ENCODE assay signal across 17 cellular contexts in genomic region chr7:104950754-104951153, GRCh38.
DNase-seq lines count a peak whose midpoint lies in the region; ATAC-seq and TF ChIP-seq lines count a peak whose summit lies in the region.
"Had no signal": no experiment of that assay in that cellular context is flagged by ENCODE, and none has a peak within 500 bp of the region (broad histone marks: within the 10 kb centered on the region; RNA-seq: fewer than 3 reads in every experiment).

No MANE protein-coding gene starts in this region.

- intact Hi-C loops in activated T-helper 2 cell treated with anti-CD3 and anti-CD28 coated beads, Interferon-gamma antibody, Interleukin-2, Interleukin-4, amounts not matched to agents 10 μg/mL and 5 μg/mL and 100 μg/mL, durations not matched to agents 14 hours and 24 hours and 36 hours (cut with micrococcal nuclease): no loop called here
- intact Hi-C loops in Right ventricle myocardium superior (cut with DNase I) (no loop called here), sigmoid colon (cut with DNase I) (no loop called here)

- H3K27ac Mint-ChIP-seq in activated T-helper 2 cell treated with anti-CD3 and anti-CD28 coated beads, Interferon-gamma antibody, Interleukin-2, Interleukin-4, amounts not matched to agents 10 μg/mL and 5 μg/mL and 100 μg/mL, durations not matched to agents 14 hours and 24 hours and 36 hours: peak overlapping the region; percentile 61
- H3K27ac Mint-ChIP-seq: activated naive CD4-positive, alpha-beta T cell treated with anti-CD3 and anti-CD28 coated beads, Interleukin-2, amount 50 U/mL, for 24 hours had no signal

- H3K27ac ChIP-seq in sigmoid colon: peak overlapping the region; percentile 14 to 54 (median 46)
- H3K27ac ChIP-seq: right lobe of liver had no signal

- WGBS in sigmoid colon, 2 donors: 43 to 58% methylated on average over 2 of the region's 2 CpGs

- no peaks in the 10 kb centered on the region for H3K9me3 Mint-ChIP-seq in activated T-helper 2 cell treated with anti-CD3 and anti-CD28 coated beads, Interferon-gamma antibody, Interleukin-2, Interleukin-4, amounts not matched to agents 10 μg/mL and 5 μg/mL and 100 μg/mL, durations not matched to agents 14 hours and 24 hours and 36 hours
- H3K9me3 Mint-ChIP-seq: activated naive CD4-positive, alpha-beta T cell treated with anti-CD3 and anti-CD28 coated beads, Interleukin-2, amount 50 U/mL, for 24 hours; central memory CD8-positive, alpha-beta T cell; stimulated activated naive B cell treated with anti-CD40 and anti-IgM and Interleukin-4, amounts not matched to agents 10 μg/mL and 1 μg/mL and 100 μg/mL, for 72 hours had no signal

- no peaks in the 10 kb centered on the region for H3K36me3 ChIP-seq in sigmoid colon
- H3K36me3 ChIP-seq: HAP-1, right lobe of liver had no signal

- ATAC-seq in Right ventricle myocardium superior (ENCODE audit: poor library complexity) (peak; percentile 61), GM21528 (IDR thresholded peaks at IDR 0.05; ENCODE audit: low FRiP score, unreplicated experiment) (no peak), GM19023 (IDR thresholded peaks at IDR 0.05; ENCODE audit: unreplicated experiment) (no peak)
- ATAC-seq: right lobe of liver; stimulated activated naive B cell treated with anti-CD40 and anti-IgM and Interleukin-4, amounts not matched to agents 10 μg/mL and 1 μg/mL and 100 μg/mL, for 72 hours had no signal

- DNase-seq in AG20443 (ENCODE audit: low spot score): peak; percentile 34
- DNase-seq in activated T-helper 2 cell treated with anti-CD3 and anti-CD28 coated beads, Interferon-gamma antibody, Interleukin-2, Interleukin-4, amounts not matched to agents 10 μg/mL and 5 μg/mL and 100 μg/mL, durations not matched to agents 14 hours and 24 hours and 36 hours (ENCODE audit: low spot score): no peak
- DNase-seq in Right ventricle myocardium superior: no peak
- DNase-seq in sigmoid colon: no peak
- no peak for DNase-seq in HuH-7.5 (ENCODE audit: low spot score)
- no peak for DNase-seq in NCI-H2029 (lab: John Stamatoyannopoulos, UW)
- DNase-seq: activated CD8-positive, alpha-beta memory T cell treated with anti-CD3 and anti-CD28 coated beads for 24 hours; DMS153; NCI-H1417; NCI-H226; right lobe of liver; stimulated activated naive B cell treated with anti-CD40 and anti-IgM and Interleukin-4, amounts not matched to agents 10 μg/mL and 1 μg/mL and 100 μg/mL, for 72 hours had no signal

- H3K36me3 Mint-ChIP-seq in activated T-helper 2 cell treated with anti-CD3 and anti-CD28 coated beads, Interferon-gamma antibody, Interleukin-2, Interleukin-4, amounts not matched to agents 10 μg/mL and 5 μg/mL and 100 μg/mL, durations not matched to agents 14 hours and 24 hours and 36 hours (ENCODE audit: low read depth): peaks cover 76% of the 10 kb centered on the region
- H3K36me3 Mint-ChIP-seq: activated naive CD4-positive, alpha-beta T cell treated with anti-CD3 and anti-CD28 coated beads, Interleukin-2, amount 50 U/mL, for 24 hours had no signal

- H3K4me1 ChIP-seq in sigmoid colon: peaks cover 0 to 9% (median 2%) of the 10 kb centered on the region in 4 donors
- H3K4me1 ChIP-seq: HAP-1 had no signal

- H3K4me1 Mint-ChIP-seq in activated T-helper 2 cell treated with anti-CD3 and anti-CD28 coated beads, Interferon-gamma antibody, Interleukin-2, Interleukin-4, amounts not matched to agents 10 μg/mL and 5 μg/mL and 100 μg/mL, durations not matched to agents 14 hours and 24 hours and 36 hours (ENCODE audit: low read depth): peaks cover 62% of the 10 kb centered on the region

- H3K4me3 Mint-ChIP-seq in activated T-helper 2 cell treated with anti-CD3 and anti-CD28 coated beads, Interferon-gamma antibody, Interleukin-2, Interleukin-4, amounts not matched to agents 10 μg/mL and 5 μg/mL and 100 μg/mL, durations not matched to agents 14 hours and 24 hours and 36 hours (ENCODE audit: low read depth): no peak overlapping the region
- H3K4me3 Mint-ChIP-seq: activated naive CD4-positive, alpha-beta T cell treated with anti-CD3 and anti-CD28 coated beads, Interleukin-2, amount 50 U/mL, for 24 hours; central memory CD8-positive, alpha-beta T cell had no signal

- H3K4me3 ChIP-seq in sigmoid colon: no peak overlapping the region
- H3K4me3 ChIP-seq: HAP-1, right lobe of liver had no signal

- TF ChIP-seq CTCF in sigmoid colon (IDR thresholded peaks at IDR 0.05): no peak

- H3K27me3 Mint-ChIP-seq in activated T-helper 2 cell treated with anti-CD3 and anti-CD28 coated beads, Interferon-gamma antibody, Interleukin-2, Interleukin-4, amounts not matched to agents 10 μg/mL and 5 μg/mL and 100 μg/mL, durations not matched to agents 14 hours and 24 hours and 36 hours (ENCODE audit: low read depth): no peaks in the 10 kb centered on the region
- H3K27me3 Mint-ChIP-seq: activated naive CD4-positive, alpha-beta T cell treated with anti-CD3 and anti-CD28 coated beads, Interleukin-2, amount 50 U/mL, for 24 hours; central memory CD8-positive, alpha-beta T cell; stimulated activated naive B cell treated with anti-CD40 and anti-IgM and Interleukin-4, amounts not matched to agents 10 μg/mL and 1 μg/mL and 100 μg/mL, for 72 hours had no signal

- H3K27me3 ChIP-seq in sigmoid colon: no peaks in the 10 kb centered on the region
- H3K27me3 ChIP-seq: right lobe of liver had no signal

- no peak for TF ChIP-seq POLR2A in sigmoid colon (IDR thresholded peaks at IDR 0.05)

- TF ChIP-seq EP300 in sigmoid colon (IDR thresholded peaks at IDR 0.05): no peak

- H3K9me3 ChIP-seq in sigmoid colon: no peaks in the 10 kb centered on the region
- H3K9me3 ChIP-seq: HAP-1, right lobe of liver had no signal
